In genomic region chr17:80678621-80679020, GRCh38 we compare ENCODE assay signal across 1 cellular context.
TF ChIP-seq lines count a peak whose summit lies in the region.

No MANE protein-coding gene starts in this region.

TF ChIP-seq in IMR-90, 13 proteins besides CTCF, POLR2A, EP300 and RAD21 (continued from another document):
- no peak for TF ChIP-seq RFX5 (IDR thresholded peaks at IDR 0.05; ENCODE audit: low read depth, low read length)
- TF ChIP-seq ELK1 (IDR thresholded peaks at IDR 0.05; ENCODE audit: borderline replicate concordance, low read depth, low read length), result no peak
- TF ChIP-seq BHLHE40 (IDR thresholded peaks at IDR 0.05; ENCODE audit: low read depth, low read length), result peak; percentile 54
- peak; percentile 81 for TF ChIP-seq FOS (IDR thresholded peaks at IDR 0.05; ENCODE audit: low read depth, low read length)
- 0 out of 2 replicates have a peak, but pooled peaks have one; percentile 56 for TF ChIP-seq MAZ (IDR thresholded peaks at IDR 0.05; ENCODE audit: borderline replicate concordance, low read depth, low read length)
- no peak for TF ChIP-seq RCOR1 (IDR thresholded peaks at IDR 0.05; ENCODE audit: insufficient replicate concordance, low read length)
TF ChIP-seq in IMR-90: peak in this region for 5.
